Comparison of ENCODE assay signal across 8 cellular contexts in the genomic region with DNA sequence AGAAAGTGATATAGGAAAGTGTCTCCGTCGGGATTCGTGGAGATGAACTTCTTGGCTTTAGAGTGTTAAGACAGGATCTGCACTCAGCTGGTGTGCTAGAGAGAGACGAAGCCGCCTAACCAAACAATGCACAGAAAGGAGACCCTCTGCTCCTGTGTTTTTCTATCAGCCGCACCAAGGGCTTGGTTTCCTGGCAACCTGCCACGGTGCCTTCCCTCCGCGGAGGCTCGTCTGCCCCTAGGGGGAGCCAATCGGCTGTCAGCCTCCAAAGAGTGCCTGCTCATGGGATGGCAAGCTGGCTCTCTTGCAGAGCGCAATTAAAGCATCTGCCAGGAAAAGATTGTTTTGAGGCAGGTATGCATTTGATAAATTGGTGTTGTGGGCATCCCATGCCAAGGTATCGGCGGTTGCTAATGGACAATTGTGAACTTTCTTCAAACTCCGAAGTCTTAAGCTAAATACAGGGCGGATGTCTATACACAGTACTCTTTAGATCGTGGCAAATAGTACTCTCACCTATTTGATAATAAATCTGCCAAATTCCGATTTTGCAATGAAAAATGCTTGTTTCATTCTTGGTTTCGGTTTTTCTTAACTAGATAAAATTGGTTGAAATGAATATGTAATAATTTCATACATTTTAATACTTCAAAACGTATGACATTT.
DNase-seq lines count a peak whose midpoint lies in the region; ATAC-seq and TF ChIP-seq lines count a peak whose summit lies in the region.

No MANE protein-coding gene starts in this region.

- H3K36me3 Mint-ChIP-seq in chondrocyte (ENCODE audit: low read depth) (peaks cover 7% of the 10 kb centered on the region), immature natural killer cell (no peaks in the 10 kb centered on the region)
- no peaks in the 10 kb centered on the region for H3K36me3 Mint-ChIP-seq in stimulated activated effector memory CD8-positive, alpha-beta T cell treated with anti-CD3 and anti-CD28 coated beads, Interleukin-12 subunit alpha, Interleukin-12 subunit beta, amount 100 ng/mL, for 72 hours

- no TSS peak for BruUV-seq in OCI-LY7 (replicated peaks; lab: Mats Ljungman, UMichigan)

- H3K9me3 Mint-ChIP-seq in chondrocyte (ENCODE audit: low read depth) (peaks cover 11% of the 10 kb centered on the region), immature natural killer cell (peaks cover 0 to 11% (median 2%) of the 10 kb centered on the region in 6 donors)
- H3K9me3 Mint-ChIP-seq in stimulated activated effector memory CD8-positive, alpha-beta T cell treated with anti-CD3 and anti-CD28 coated beads, Interleukin-12 subunit alpha, Interleukin-12 subunit beta, amount 100 ng/mL, for 72 hours = peaks cover 2% of the 10 kb centered on the region

- H3K4me3 ChIP-seq in OCI-LY7 (ENCODE audit: low read depth, low read length, poor library complexity, severe bottlenecking) = no peak overlapping the region
- H3K4me3 ChIP-seq in liver (ENCODE audit: low read depth in 1 of 3, low read length in 3 of 3) = no peak overlapping the region

- no peaks in the 10 kb centered on the region for H3K9me2 ChIP-seq in OCI-LY7 (ENCODE audit: insufficient read depth, low read length)

- no peak overlapping the region for H2AFZ ChIP-seq in OCI-LY7 (ENCODE audit: low read length)

- H3K27ac ChIP-seq in OCI-LY7 (ENCODE audit: low read depth, low read length, poor library complexity, severe bottlenecking) (no peak overlapping the region), liver (ENCODE audit: low read depth in 1 of 2, low read length in 2 of 2) (no peak overlapping the region)

- H3K4me2 ChIP-seq in OCI-LY7 (ENCODE audit: low read length) = no peak overlapping the region

- WGBS in liver = 32% methylated on average over 20 of the region's 20 CpGs

- peak; percentile 95 for ATAC-seq in GM18909 (IDR thresholded peaks at IDR 0.05; ENCODE audit: poor library complexity, unreplicated experiment)
- peak; percentile 89 for ATAC-seq in HG03432 (IDR thresholded peaks at IDR 0.05; ENCODE audit: unreplicated experiment)
- ATAC-seq in stimulated activated effector memory CD8-positive, alpha-beta T cell treated with anti-CD3 and anti-CD28 coated beads, Interleukin-12 subunit alpha, Interleukin-12 subunit beta, amount 100 ng/mL, for 72 hours = peak; percentile 36

- H3K4me3 Mint-ChIP-seq in chondrocyte (ENCODE audit: unreplicated experiment) (peak overlapping the region; percentile 52), immature natural killer cell (no peak overlapping the region)
- H3K4me3 Mint-ChIP-seq in stimulated activated effector memory CD8-positive, alpha-beta T cell treated with anti-CD3 and anti-CD28 coated beads, Interleukin-12 subunit alpha, Interleukin-12 subunit beta, amount 100 ng/mL, for 72 hours = no peak overlapping the region

- CTCF ChIA-PET in OCI-LY7 (lab: Charles Lee; ENCODE audit: unreplicated experiment) = no interaction called here

- H3K79me2 ChIP-seq in OCI-LY7 (ENCODE audit: insufficient read depth, low read depth, low read length) = no peaks in the 10 kb centered on the region

- H3K9me3 ChIP-seq in OCI-LY7 (ENCODE audit: low read length) (no peaks in the 10 kb centered on the region), liver (ENCODE audit: control insufficient read depth in 4 of 4, low read length in 3 of 4) (no peaks in the 10 kb centered on the region)

- H3K9ac ChIP-seq in liver (ENCODE audit: low read depth in 1 of 2, low read length in 2 of 2) = no peak overlapping the region

- H3K4me1 ChIP-seq in OCI-LY7 (ENCODE audit: insufficient read depth, low read length, poor library complexity, severe bottlenecking) (no peaks in the 10 kb centered on the region), liver (ENCODE audit: control insufficient read depth in 4 of 4, insufficient read depth in 4 of 4, low read length in 3 of 4) (peaks cover 0 to 5% (median 2%) of the 10 kb centered on the region in 4 donors)

- intact Hi-C loops in OCI-LY7 (cut with micrococcal nuclease; ENCODE audit: unreplicated experiment) = loop anchor here (5.0 kb wide), 1 partner anchor 862 kb away; no protein-coding TSS in a partner anchor

- H4K20me1 ChIP-seq in OCI-LY7 (ENCODE audit: insufficient read depth, low read length) = no peaks in the 10 kb centered on the region

- H3K27ac Mint-ChIP-seq in chondrocyte (ENCODE audit: unreplicated experiment) (no peak overlapping the region), immature natural killer cell (no peak overlapping the region)
- no peak overlapping the region for H3K27ac Mint-ChIP-seq in stimulated activated effector memory CD8-positive, alpha-beta T cell treated with anti-CD3 and anti-CD28 coated beads, Interleukin-12 subunit alpha, Interleukin-12 subunit beta, amount 100 ng/mL, for 72 hours

- H3K36me3 ChIP-seq in OCI-LY7 (ENCODE audit: insufficient read depth, low read length) (no peaks in the 10 kb centered on the region), liver (ENCODE audit: control insufficient read depth in 4 of 4, insufficient read depth in 3 of 4, low read depth in 1 of 4, low read length in 3 of 4) (no peaks in the 10 kb centered on the region)

- peak; percentile 61 to 73 for TF ChIP-seq RAD21 in liver (IDR thresholded peaks at IDR 0.05)

- H3K27me3 Mint-ChIP-seq in chondrocyte (ENCODE audit: low read depth) = no peaks in the 10 kb centered on the region
- H3K27me3 Mint-ChIP-seq in immature natural killer cell (ENCODE audit: low read depth in 3 of 3) = peaks cover 0 to 3% (median 0%) of the 10 kb centered on the region in 3 donors

- TF ChIP-seq CTCF in OCI-LY7 (conservative IDR thresholded peaks at IDR 0.05; ENCODE audit: low read length) (peak; percentile 88), chondrocyte (IDR thresholded peaks at IDR 0.05) (peak; percentile 83), liver (IDR thresholded peaks at IDR 0.05; ENCODE audit: low read depth, low read length, missing input control) (peak; percentile 41)

- peak; percentile 71 for DNase-seq in COR-L47 (lab: John Stamatoyannopoulos, UW)
- peak; percentile 68 for DNase-seq in OCI-LY7 (ENCODE audit: low spot score)
- peak; percentile 62 for DNase-seq in chondrocyte (ENCODE audit: low spot score)
- peak; percentile 3 to 52 for DNase-seq in stimulated activated effector memory CD8-positive, alpha-beta T cell treated with anti-CD3 and anti-CD28 coated beads, Interleukin-12 subunit alpha, Interleukin-12 subunit beta, amount 100 ng/mL, for 72 hours (ENCODE audit: low spot score in 2 of 2)
- DNase-seq in immature natural killer cell = no peak

- H3K4me1 Mint-ChIP-seq in chondrocyte (ENCODE audit: low read depth) (peaks cover 12% of the 10 kb centered on the region), immature natural killer cell (no peaks in the 10 kb centered on the region)
- H3K4me1 Mint-ChIP-seq in stimulated activated effector memory CD8-positive, alpha-beta T cell treated with anti-CD3 and anti-CD28 coated beads, Interleukin-12 subunit alpha, Interleukin-12 subunit beta, amount 100 ng/mL, for 72 hours = no peaks in the 10 kb centered on the region

- no peaks in the 10 kb centered on the region for H3K27me3 ChIP-seq in liver (ENCODE audit: control insufficient read depth in 4 of 4, insufficient read depth in 4 of 4, low read length in 3 of 4)

- POLR2A ChIA-PET in OCI-LY7 (lab: Charles Lee) = interaction anchor here (1.4 kb wide), 1 partner anchor 18 kb away, joined by 3 read pairs; no protein-coding TSS in a partner anchor

TF ChIP-seq in liver, 16 proteins besides CTCF, POLR2A, EP300 and RAD21 (continues in another document):
- TF ChIP-seq, protein P1, sequence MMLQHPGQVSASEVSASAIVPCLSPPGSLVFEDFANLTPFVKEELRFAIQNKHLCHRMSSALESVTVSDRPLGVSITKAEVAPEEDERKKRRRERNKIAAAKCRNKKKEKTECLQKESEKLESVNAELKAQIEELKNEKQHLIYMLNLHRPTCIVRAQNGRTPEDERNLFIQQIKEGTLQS (IDR thresholded peaks at IDR 0.05) = no peak
- no peak for TF ChIP-seq NR2F2 (IDR thresholded peaks at IDR 0.05)
- TF ChIP-seq JUND (IDR thresholded peaks at IDR 0.05) = no peak
- no peak for TF ChIP-seq EGR1 (IDR thresholded peaks at IDR 0.05; ENCODE audit: low read depth in 2 of 2)
- TF ChIP-seq SP1 (IDR thresholded peaks at IDR 0.05) = no peak
- no peak for TF ChIP-seq HNF4A (conservative IDR thresholded peaks at IDR 0.05)
- no peak for TF ChIP-seq REST (IDR thresholded peaks at IDR 0.05)
- TF ChIP-seq RXRA (IDR thresholded peaks at IDR 0.05) = no peak

Comparison
In these comparisons a context has a peak if more than half of its experiments do, and no peak if none do; other contexts are left out.
1. DNase-seq: peak in COR-L47 (single experiment), OCI-LY7 (single experiment), chondrocyte (single experiment) and stimulated activated effector memory CD8-positive, alpha-beta T cell treated with anti-CD3 and anti-CD28 coated beads, Interleukin-12 subunit alpha, Interleukin-12 subunit beta, amount 100 ng/mL, for 72 hours (2 of 2); none in immature natural killer cell (0 of 3).
2. ATAC-seq: peak in every context shown above with its lines; median percentile 95 in GM18909; 89 in HG03432; 36 in stimulated activated effector memory CD8-positive, alpha-beta T cell treated with anti-CD3 and anti-CD28 coated beads, Interleukin-12 subunit alpha, Interleukin-12 subunit beta, amount 100 ng/mL, for 72 hours.
3. Peak in every context shown above with its lines, with median percentiles within 50 percentile points of each other: CTCF ChIP-seq.